Comparison of ENCODE assay signal across 11 cellular contexts in genomic region chr14:75182820-75183219, GRCh38. TPM values are rescaled to one million over a fixed set of nuclear protein-coding genes. Genes with fewer than 3 reads are reported as not detected.
DNase-seq lines count a peak whose midpoint lies in the region; ATAC-seq and TF ChIP-seq lines count a peak whose summit lies in the region.
"Had no signal": no experiment of that assay in that cellular context is flagged by ENCODE, and none has a peak within 500 bp of the region (broad histone marks: within the 10 kb centered on the region; RNA-seq: fewer than 3 reads in every experiment).

No MANE protein-coding gene starts in this region.

- peak overlapping the region; percentile 59 for H3K4me2 ChIP-seq in PC-9
- peak overlapping the region; percentile 31 for H3K4me2 ChIP-seq in osteoblast (ENCODE audit: insufficient read depth, low read length)

- H3K79me2 ChIP-seq in PC-9 (ENCODE audit: low read depth): no peaks in the 10 kb centered on the region
- no peaks in the 10 kb centered on the region for H3K79me2 ChIP-seq in osteoblast (ENCODE audit: insufficient read depth, low read length)

- H2AFZ ChIP-seq in PC-9 (no peak overlapping the region), osteoblast (ENCODE audit: low read length) (peak overlapping the region; percentile 5)

- H3K9me2 ChIP-seq in PC-9 (ENCODE audit: insufficient read depth): no peaks in the 10 kb centered on the region

- H4K20me1 ChIP-seq in PC-9 (ENCODE audit: insufficient read depth) (no peaks in the 10 kb centered on the region), osteoblast (ENCODE audit: insufficient read depth, low read length) (no peaks in the 10 kb centered on the region)

- ATAC-seq in GM21576 (IDR thresholded peaks at IDR 0.05; ENCODE audit: unreplicated experiment): no peak
- ATAC-seq in HG03159 (IDR thresholded peaks at IDR 0.05; ENCODE audit: unreplicated experiment): no peak

- intact Hi-C loops in PC-9 (cut with micrococcal nuclease; ENCODE audit: unreplicated experiment): loop anchor here (1.0 kb wide), 2 partner anchors 21 to 47 kb away; no protein-coding TSS in a partner anchor

- no peak for TF ChIP-seq CTCF in BJ (IDR thresholded peaks at IDR 0.05; ENCODE audit: insufficient read depth, low read depth, low read length)
- TF ChIP-seq CTCF in PC-9 (conservative IDR thresholded peaks at IDR 0.05): no peak
- TF ChIP-seq CTCF in osteoblast (IDR thresholded peaks at IDR 0.05; ENCODE audit: extremely low read depth, low read depth, low read length): no peak

- H3K27ac ChIP-seq in PC-9 (peak overlapping the region; percentile 63), osteoblast (ENCODE audit: low read depth, low read length) (peak overlapping the region; percentile 80)

- DNase-seq in BJ (ENCODE audit: low read depth): peak; percentile 67
- DNase-seq in PC-9: peak; percentile 53 to 94
- peak; percentile 87 for DNase-seq in fibroblast of peridontal ligament (ENCODE audit: extremely low read depth)
- peak; percentile 77 for DNase-seq in osteoblast (ENCODE audit: insufficient read length, low spot score, missing footprints)
- no peak for DNase-seq in HUDEP-2 (lab: John Stamatoyannopoulos, UW; ENCODE audit: unreplicated experiment in 76 of 76)
- DNase-seq in dermis blood vessel endothelial cell: no peak
- DNase-seq: activated CD4-positive, CD25-positive, alpha-beta regulatory T cell treated with anti-CD3 and anti-CD28 coated beads, Interleukin-2, amount 50 U/mL, for 72 hours; CD8-positive, alpha-beta memory T cell; Kasumi-1 had no signal

- peaks cover 38% of the 10 kb centered on the region for H3K4me1 ChIP-seq in PC-9 (replicated peaks; ENCODE audit: insufficient read depth)
- peaks cover 33% of the 10 kb centered on the region for H3K4me1 ChIP-seq in osteoblast (ENCODE audit: insufficient read depth, low read length)

- POLR2A ChIA-PET in BJ (lab: Charles Lee) (interaction anchor here (0.5 to 0.7 kb wide), 5 partner anchors 31 to 244 kb away, joined by 3 to 9 read pairs (median 8); no protein-coding TSS in a partner anchor), PC-9 (lab: Charles Lee; ENCODE audit: unreplicated experiment) (interaction anchor here (0.6 to 1.4 kb wide), 18 partner anchors 20 to 1602 kb away, joined by 3 to 19 read pairs (median 6); partner anchors contain the start of gene IFT43)

- H3K4me3 ChIP-seq in BJ (ENCODE audit: low read depth, low read length) (no peak overlapping the region), PC-9 (no peak overlapping the region), osteoblast (ENCODE audit: insufficient read depth, low read length) (no peak overlapping the region)

- no TSS peak for BruUV-seq in PC-9 (replicated peaks; lab: Mats Ljungman, UMichigan)

- H3F3A ChIP-seq in PC-9 (ENCODE audit: insufficient read depth, low read depth): peaks cover 26% of the 10 kb centered on the region

- H3K9me3 ChIP-seq in PC-9 (ENCODE audit: insufficient read depth, low read depth) (no peaks in the 10 kb centered on the region), osteoblast (ENCODE audit: low read depth, low read length) (no peaks in the 10 kb centered on the region)

- H3K36me3 ChIP-seq in BJ (ENCODE audit: control insufficient read depth, insufficient read depth, low read length) (no peaks in the 10 kb centered on the region), PC-9 (ENCODE audit: low read depth) (no peaks in the 10 kb centered on the region), osteoblast (ENCODE audit: insufficient read depth, low read length) (no peaks in the 10 kb centered on the region)

- H3K27me3 ChIP-seq in BJ (ENCODE audit: control insufficient read depth, insufficient read depth, low read length) (no peaks in the 10 kb centered on the region), PC-9 (ENCODE audit: insufficient read depth, low read depth) (no peaks in the 10 kb centered on the region), osteoblast (ENCODE audit: insufficient read depth, low read length) (no peaks in the 10 kb centered on the region)

- CTCF ChIA-PET in BJ (lab: Yijun Ruan, JAX) (interaction anchor here (0.6 to 1.4 kb wide), 4 partner anchors 40 to 111 kb away, joined by 3 to 6 read pairs (median 3); no protein-coding TSS in a partner anchor), PC-9 (lab: Charles Lee) (interaction anchor here (0.5 to 1.5 kb wide), 5 partner anchors 23 to 468 kb away, joined by 3 to 8 read pairs (median 3); no protein-coding TSS in a partner anchor)

RNA-seq across cellular contexts. Expression of gene TMED10, which starts 6.4 kb away (rescaled TPM):
- 466 and 505 TPM in 2 replicates for polyA plus RNA-seq in BJ (2011; rRNA removed)
- 326 and 514 TPM in 2 replicates for polyA minus RNA-seq in BJ (2011; rRNA and poly(A)+ RNA removed)
- total RNA-seq in PC-9 (2021): 709 and 770 TPM in 2 replicates
- 306 and 314 TPM in 2 replicates for total RNA-seq in osteoblast
- total RNA-seq in dermis blood vessel endothelial cell: 271 and 313 TPM in 2 replicates

RNA-seq across cellular contexts. Expression of gene NEK9, which starts 56.0 kb away (rescaled TPM):
- polyA plus RNA-seq in BJ (2011; rRNA removed): 38.1 and 53.4 TPM in 2 replicates
- 36.4 and 38.5 TPM in 2 replicates for polyA minus RNA-seq in BJ (2011; rRNA and poly(A)+ RNA removed)
- total RNA-seq in PC-9 (2021) (170 and 174 TPM in 2 replicates), osteoblast (42.7 and 44.5 TPM in 2 replicates), dermis blood vessel endothelial cell (49.9 and 62.4 TPM in 2 replicates)

Comparison
In these comparisons a context has a peak if more than half of its experiments do, and no peak if none do; other contexts are left out.
1. DNase-seq: peak in BJ (single experiment), PC-9 (2 of 2), fibroblast of peridontal ligament (single experiment) and osteoblast (single experiment); none in HUDEP-2 (0 of 76) and dermis blood vessel endothelial cell (single experiment).